In genomic region chr14:90060312-90060964, GRCh38 we compare ENCODE assay signal across 1 cellular context.
TF ChIP-seq lines count a peak whose summit lies in the region.

No MANE protein-coding gene starts in this region.

TF ChIP-seq in HepG2, 621 proteins besides CTCF, POLR2A, EP300 and RAD21 (continued from another document and continues in another):
- 0 out of 2 replicates have a peak, but pooled peaks have one; percentile 12 for TF ChIP-seq HOXA5 (CRISPR knock-in tag; IDR thresholded peaks at IDR 0.05)
- TF ChIP-seq NFIB (CRISPR knock-in tag; IDR thresholded peaks at IDR 0.05; ENCODE audit: borderline replicate concordance) = no peak
- no peak for TF ChIP-seq LCORL (IDR thresholded peaks at IDR 0.05)
- TF ChIP-seq LCORL (CRISPR knock-in tag; IDR thresholded peaks at IDR 0.05) = 0 out of 2 replicates have a peak, but pooled peaks have one; percentile 52
- no peak for TF ChIP-seq ZNF678 (CRISPR knock-in tag; IDR thresholded peaks at IDR 0.05)
- no peak for TF ChIP-seq HIC2 (CRISPR knock-in tag; IDR thresholded peaks at IDR 0.05; ENCODE audit: low read depth)
- no peak for TF ChIP-seq SMYD3 (CRISPR knock-in tag; IDR thresholded peaks at IDR 0.05)
- TF ChIP-seq PAXIP1 (CRISPR knock-in tag; conservative IDR thresholded peaks at IDR 0.05) = no peak
- 0 out of 2 replicates have a peak, but pooled peaks have one; percentile 54 for TF ChIP-seq ZNF564 (CRISPR knock-in tag; IDR thresholded peaks at IDR 0.05)
- TF ChIP-seq ZNF891 (CRISPR knock-in tag; IDR thresholded peaks at IDR 0.05) = 0 out of 2 replicates have a peak, but pooled peaks have one; percentile 16
- no peak for TF ChIP-seq ZSCAN5A (CRISPR knock-in tag; IDR thresholded peaks at IDR 0.05; ENCODE audit: borderline replicate concordance)
- TF ChIP-seq AHR (CRISPR knock-in tag; IDR thresholded peaks at IDR 0.05) = no peak
- peak; percentile 47; the same call in 1 of the 2 replicates for TF ChIP-seq HNF1B (CRISPR knock-in tag; IDR thresholded peaks at IDR 0.05)
- peak; percentile 24; the same call in 1 of the 2 replicates for TF ChIP-seq FOXC1 (CRISPR knock-in tag; IDR thresholded peaks at IDR 0.05; ENCODE audit: borderline replicate concordance)
- TF ChIP-seq ZNF567 (CRISPR knock-in tag; IDR thresholded peaks at IDR 0.05; ENCODE audit: borderline replicate concordance) = 0 out of 2 replicates have a peak, but pooled peaks have one; percentile 73
- TF ChIP-seq ZNF124 (CRISPR knock-in tag; IDR thresholded peaks at IDR 0.05) = no peak
- no peak for TF ChIP-seq HNF4G (IDR thresholded peaks at IDR 0.05; ENCODE audit: borderline replicate concordance, low read depth, low read length)
- 0 out of 2 replicates have a peak, but pooled peaks have one; percentile 11 for TF ChIP-seq HNF4G (CRISPR knock-in tag; IDR thresholded peaks at IDR 0.05; ENCODE audit: borderline replicate concordance, low read depth)
- TF ChIP-seq SIN3B (IDR thresholded peaks at IDR 0.05; ENCODE audit: low read length) = no peak
- TF ChIP-seq MXI1 (IDR thresholded peaks at IDR 0.05; ENCODE audit: borderline replicate concordance, low read depth, low read length) = peak; percentile 19; the same call in 1 of the 3 replicates
- TF ChIP-seq STAG1 (CRISPR knock-in tag; IDR thresholded peaks at IDR 0.05) = peak; percentile 55
- TF ChIP-seq MXD3 (CRISPR knock-in tag; IDR thresholded peaks at IDR 0.05) = peak; percentile 70; the same call in 1 of the 2 replicates
- 0 out of 2 replicates have a peak, but pooled peaks have one; percentile 29 for TF ChIP-seq ZNF451 (CRISPR knock-in tag; IDR thresholded peaks at IDR 0.05)
- TF ChIP-seq FOXO4 (CRISPR knock-in tag; conservative IDR thresholded peaks at IDR 0.05) = no peak
- no peak for TF ChIP-seq ZNF569 (CRISPR knock-in tag; IDR thresholded peaks at IDR 0.05; ENCODE audit: borderline replicate concordance)
- 0 out of 2 replicates have a peak, but pooled peaks have one; percentile 41 for TF ChIP-seq E2F1 (CRISPR knock-in tag; IDR thresholded peaks at IDR 0.05)
- TF ChIP-seq SIN3A (IDR thresholded peaks at IDR 0.05; ENCODE audit: borderline replicate concordance, low read depth, low read length) = no peak
- TF ChIP-seq ZNF598 (CRISPR knock-in tag; IDR thresholded peaks at IDR 0.05; ENCODE audit: borderline replicate concordance) = no peak
- TF ChIP-seq ZNF142 (CRISPR knock-in tag; IDR thresholded peaks at IDR 0.05) = peak; percentile 87
- TF ChIP-seq KLF12 (CRISPR knock-in tag; IDR thresholded peaks at IDR 0.05; ENCODE audit: borderline replicate concordance) = 0 out of 2 replicates have a peak, but pooled peaks have one; percentile 43
- no peak for TF ChIP-seq HMGXB3 (CRISPR knock-in tag; IDR thresholded peaks at IDR 0.05; ENCODE audit: borderline replicate concordance)
- peak; percentile 28 for TF ChIP-seq HDAC1 (CRISPR knock-in tag; IDR thresholded peaks at IDR 0.05)
- TF ChIP-seq TCF7L2 (IDR thresholded peaks at IDR 0.05; ENCODE audit: low read depth, low read length) = no peak
- peak; percentile 53; the same call in 1 of the 2 replicates for TF ChIP-seq ZFY (CRISPR knock-in tag; IDR thresholded peaks at IDR 0.05)
- 0 out of 2 replicates have a peak, but pooled peaks have one; percentile 24 for TF ChIP-seq ZZZ3 (CRISPR knock-in tag; IDR thresholded peaks at IDR 0.05; ENCODE audit: borderline replicate concordance)
- no peak for TF ChIP-seq FOXJ3 (CRISPR knock-in tag; IDR thresholded peaks at IDR 0.05; ENCODE audit: borderline replicate concordance)
